Comparison of ENCODE assay signal across 1 cellular context in genomic region chr4:79212311-79212710, GRCh38.
TF ChIP-seq lines count a peak whose summit lies in the region.

No MANE protein-coding gene starts in this region.

TF ChIP-seq in GM12878, 131 proteins besides CTCF, POLR2A, EP300 and RAD21 (continued from another document):
- no peak for TF ChIP-seq ZNF592 (IDR thresholded peaks at IDR 0.05)
